Comparison of ENCODE assay signal across 6 cellular contexts in genomic region chr1:220800262-220800661, GRCh38.
"Had no signal": no experiment of that assay in that cellular context is flagged by ENCODE, and none has a peak within 500 bp of the region (broad histone marks: within the 10 kb centered on the region; RNA-seq: fewer than 3 reads in every experiment).

No MANE protein-coding gene starts in this region.

- DNase-seq: H9, HCEC 1CT, IMR-90, KG1 had no signal

- H2AFZ ChIP-seq: GM23338 had no signal

- ATAC-seq: GM23338, K562 had no signal

- H3K4me3 ChIP-seq: GM23338, K562 had no signal

- H3K4me2 ChIP-seq: GM23338 had no signal
